8 cellular contexts compared by ENCODE assay signal in genomic region chrX:40104649-40105015, GRCh38. TPM values are rescaled to one million over a fixed set of nuclear protein-coding genes. Genes with fewer than 3 reads are reported as not detected.
A peak's percentile ranks its signal among the peaks of the same experiment; 100 is the strongest.
DNase-seq lines count a peak whose midpoint lies in the region; ATAC-seq and TF ChIP-seq lines count a peak whose summit lies in the region.

No MANE protein-coding gene starts in this region.

- no peaks in the 10 kb centered on the region for H3K9me3 ChIP-seq in Panc1 (ENCODE audit: control insufficient read depth, insufficient read depth, low read depth, low read length)
- no peaks in the 10 kb centered on the region for H3K9me3 ChIP-seq in effector memory CD4-positive, alpha-beta T cell (ENCODE audit: control insufficient read depth, low read length)

- H3K36me3 ChIP-seq in Panc1 (ENCODE audit: control insufficient read depth, insufficient read depth, low read length), result no peaks in the 10 kb centered on the region
- no peaks in the 10 kb centered on the region for H3K36me3 ChIP-seq in effector memory CD4-positive, alpha-beta T cell (ENCODE audit: control insufficient read depth, insufficient read depth, low read length)

- H3K36me3 Mint-ChIP-seq in naive B cell, result no peaks in the 10 kb centered on the region

- peak overlapping the region; percentile 37 to 43 for H3K4me3 ChIP-seq in Panc1 (ENCODE audit: low read depth in 2 of 2, low read length in 2 of 2)
- peak overlapping the region; percentile 56 for H3K4me3 ChIP-seq in effector memory CD4-positive, alpha-beta T cell (ENCODE audit: insufficient read depth, low read depth, low read length, poor library complexity, severe bottlenecking)

- CTCF ChIA-PET in Panc1 (lab: Charles Lee), result no interaction called here

- no peak for TF ChIP-seq CTCF in Panc1 (IDR thresholded peaks at IDR 0.05)

- in situ Hi-C loops in Panc1 (cut with HindIII; ENCODE audit: low pct_unique_long_range_greater_than_20kb, low sequenced_read_pairs), result no loop called here

- no peaks in the 10 kb centered on the region for H3K27me3 ChIP-seq in Panc1 (ENCODE audit: control insufficient read depth, insufficient read depth, low read length)
- peaks cover 4% of the 10 kb centered on the region for H3K27me3 ChIP-seq in effector memory CD4-positive, alpha-beta T cell (replicated peaks; ENCODE audit: control insufficient read depth, insufficient read depth, low read length, poor library complexity, severe bottlenecking)

- POLR2A ChIA-PET in Panc1 (lab: Charles Lee), result interaction anchor here (0.6 to 0.7 kb wide), 2 partner anchors 48 to 169 kb away, joined by 3 read pairs; no protein-coding TSS in a partner anchor

- DNase-seq in COR-L47 (lab: John Stamatoyannopoulos, UW), result peak; percentile 13
- no peak for DNase-seq in Panc1 (ENCODE audit: low read depth, low spot score)
- no peak for DNase-seq in effector memory CD4-positive, alpha-beta T cell
- DNase-seq in naive B cell, result peak; percentile 24
- DNase-seq in putamen (ENCODE audit: low spot score), result no peak
- DNase-seq in DMS114 treated with DMSO at 0.1 percent for 48 hours (lab: John Stamatoyannopoulos, UW; ENCODE audit: unreplicated experiment), result no peak
- no peak for DNase-seq in D341Med (ENCODE audit: low spot score)

- peak overlapping the region; percentile 61 for H3K27ac ChIP-seq in Panc1 (ENCODE audit: low read length)
- no peak overlapping the region for H3K27ac ChIP-seq in effector memory CD4-positive, alpha-beta T cell (ENCODE audit: insufficient read depth, low read length, poor library complexity, severe bottlenecking)

- peak overlapping the region in 3 of 8 donors; percentile 7 to 86 (median 70) for H3K4me3 Mint-ChIP-seq in naive B cell

- no TSS peak for BruUV-seq in Panc1 (replicated peaks; lab: Mats Ljungman, UMichigan)

- intact Hi-C loops in Panc1 (cut with micrococcal nuclease; ENCODE audit: unreplicated experiment), result loop anchor here (10.0 kb wide), 1 partner anchor 160 kb away; no protein-coding TSS in a partner anchor

- H3K27ac Mint-ChIP-seq in naive B cell, result peak overlapping the region in 2 of 6 donors; percentile 54

- peaks cover 11 to 27% (median 14%) of the 10 kb centered on the region in 3 donors for H3K4me1 Mint-ChIP-seq in naive B cell

- ATAC-seq in GM21381 (IDR thresholded peaks at IDR 0.05; ENCODE audit: unreplicated experiment) (peak; percentile 35), Panc1 (no peak), naive B cell (ENCODE audit: low read depth in 2 of 2) (peak; percentile 18 to 28)

- peaks cover 0 to 7% (median 4%) of the 10 kb centered on the region in 3 donors for H3K27me3 Mint-ChIP-seq in naive B cell

- H3K4me1 ChIP-seq in Panc1 (ENCODE audit: control insufficient read depth, insufficient read depth, low read length), result peaks cover 23% of the 10 kb centered on the region
- peaks cover 26% of the 10 kb centered on the region for H3K4me1 ChIP-seq in effector memory CD4-positive, alpha-beta T cell (ENCODE audit: control insufficient read depth, insufficient read depth, low read length, poor library complexity, severe bottlenecking)

- peaks cover 0 to 3% (median 0%) of the 10 kb centered on the region in 7 donors for H3K9me3 Mint-ChIP-seq in naive B cell

RNA-seq across cellular contexts. Expression of gene BCOR, which starts 6.9 kb away (rescaled TPM):
- total RNA-seq in Panc1 (2021; ENCODE audit: unreplicated experiment), result 48.3 TPM
- 33.8 TPM for polyA plus RNA-seq in Panc1 (2012; ENCODE audit: insufficient read length)
- polyA plus RNA-seq in naive B cell (ENCODE audit: low read depth in 6 of 6), result 10 to 100 TPM in 2 of 6 donors, 1 to 10 TPM in 4; 3.4 to 15.5 (median 7.8) TPM

Comparison
In these comparisons a context has a peak if more than half of its experiments do, and no peak if none do; other contexts are left out.
1. DNase-seq: peak in COR-L47 (single experiment) and naive B cell (single experiment); none in Panc1 (single experiment), effector memory CD4-positive, alpha-beta T cell (0 of 3), putamen (single experiment), DMS114 treated with DMSO at 0.1 percent for 48 hours (single experiment) and D341Med (single experiment).